In genomic region chr7:67484244-67484751, GRCh38 we compare ENCODE assay signal across 8 cellular contexts.
DNase-seq lines count a peak whose midpoint lies in the region; ATAC-seq, FAIRE-seq and TF ChIP-seq lines count a peak whose summit lies in the region.

No MANE protein-coding gene starts in this region.

- dilution Hi-C loops in keratinocyte (cut with MboI; ENCODE audit: extremely low pct_ligation_motif_present, low sequenced_read_pairs) = no loop called here

- TF ChIP-seq RAD21 in Ishikawa (IDR thresholded peaks at IDR 0.05; ENCODE audit: low read depth) = peak; percentile 74

- H3F3A ChIP-seq in OCI-LY1 (ENCODE audit: insufficient read depth, low read length) = no peaks in the 10 kb centered on the region

- H3K4me2 ChIP-seq in OCI-LY1 (ENCODE audit: low read length) (no peak overlapping the region), keratinocyte (ENCODE audit: control insufficient read depth, extremely low read depth, insufficient read depth, low read depth, low read length) (no peak overlapping the region)

- no peaks in the 10 kb centered on the region for H3K79me2 ChIP-seq in OCI-LY1 (ENCODE audit: insufficient read depth, low read length)
- H3K79me2 ChIP-seq in keratinocyte (ENCODE audit: control insufficient read depth, insufficient read depth, low read length) = no peaks in the 10 kb centered on the region

- DNase-seq in NCI-H1417 (lab: John Stamatoyannopoulos, UW) (peak; percentile 60 to 91 (median 87)), NCI-H1417 treated with DMSO at 0.1 percent for 48 hours (lab: John Stamatoyannopoulos, UW) (no peak), caudate nucleus (lab: John Stamatoyannopoulos, UW) (peak in 47 of 61 donors; percentile 2 to 66 (median 25)), keratinocyte (ENCODE audit: low read depth, low spot score) (no peak)
- DNase-seq in stimulated activated naive CD8-positive, alpha-beta T cell treated with anti-CD3 and anti-CD28 coated beads, Interleukin-15, Interleukin-2, amounts not matched to agents 100 U/mL and 50 U/mL, for 24 hours = peak; percentile 23

- no peaks in the 10 kb centered on the region for H3K9me3 ChIP-seq in OCI-LY1 (ENCODE audit: low read length)
- H3K9me3 ChIP-seq in keratinocyte (ENCODE audit: control insufficient read depth, low read depth, low read length) = no peaks in the 10 kb centered on the region

- TF ChIP-seq CTCF in OCI-LY1 (IDR thresholded peaks at IDR 0.05; ENCODE audit: low read length) (peak; percentile 71), keratinocyte (optimal IDR thresholded peaks at IDR 0.05 in 1 of 3, IDR thresholded peaks at IDR 0.05 in 1 of 3, conservative IDR thresholded peaks at IDR 0.05 in 1 of 3; ENCODE audit: extremely low read depth in 1 of 3, insufficient read depth in 2 of 3, low read length in 3 of 3) (peak; percentile 59 to 76 (median 61))

- H3K27ac ChIP-seq in OCI-LY1 (ENCODE audit: low read depth, low read length, poor library complexity, severe bottlenecking) (no peak overlapping the region), caudate nucleus (ENCODE audit: low read depth, low read length) (no peak overlapping the region), keratinocyte (ENCODE audit: control insufficient read depth, insufficient read depth, low read length) (no peak overlapping the region)

- H4K20me1 ChIP-seq in OCI-LY1 (ENCODE audit: insufficient read depth, low read length) = no peaks in the 10 kb centered on the region
- H4K20me1 ChIP-seq in keratinocyte (ENCODE audit: control insufficient read depth, extremely low read depth, insufficient read depth, low read length) = no peaks in the 10 kb centered on the region

- no peaks in the 10 kb centered on the region for H3K9me1 ChIP-seq in keratinocyte (ENCODE audit: control insufficient read depth, extremely low read depth, insufficient read depth, low read length)

- H3K4me1 ChIP-seq in OCI-LY1 (ENCODE audit: insufficient read depth, low read length, severe bottlenecking) (no peaks in the 10 kb centered on the region), keratinocyte (ENCODE audit: control insufficient read depth, extremely low read depth, insufficient read depth, low read length) (no peaks in the 10 kb centered on the region)

- H3K4me3 ChIP-seq in OCI-LY1 (ENCODE audit: low read depth, low read length, poor library complexity, severe bottlenecking) (no peak overlapping the region), keratinocyte (ENCODE audit: control insufficient read depth in 2 of 3, extremely low read depth in 1 of 3, insufficient read depth in 2 of 3, low read depth in 1 of 3, low read length in 3 of 3) (no peak overlapping the region)

- ATAC-seq in stimulated activated naive CD8-positive, alpha-beta T cell treated with anti-CD3 and anti-CD28 coated beads, Interleukin-15, Interleukin-2, amounts not matched to agents 100 U/mL and 50 U/mL, for 24 hours = no peak
- ATAC-seq in GM21576 (IDR thresholded peaks at IDR 0.05; ENCODE audit: unreplicated experiment) = no peak

- H2AFZ ChIP-seq in OCI-LY1 (ENCODE audit: low read length) = no peak overlapping the region
- no peak overlapping the region for H2AFZ ChIP-seq in keratinocyte (ENCODE audit: control insufficient read depth, low read length)

- no peak for FAIRE-seq in keratinocyte (lab: Jason Lieb, UNC)

- H3K9ac ChIP-seq in OCI-LY1 (ENCODE audit: low read length) (no peak overlapping the region), keratinocyte (ENCODE audit: control insufficient read depth, extremely low read depth, insufficient read depth, low read length) (no peak overlapping the region)

- H3K36me3 ChIP-seq in OCI-LY1 (ENCODE audit: insufficient read depth, low read length) (no peaks in the 10 kb centered on the region), keratinocyte (ENCODE audit: control insufficient read depth in 2 of 2, extremely low read depth in 1 of 2, insufficient read depth in 2 of 2, low read length in 2 of 2) (no peaks in the 10 kb centered on the region)

- no peaks in the 10 kb centered on the region for H3K27me3 ChIP-seq in OCI-LY1 (ENCODE audit: insufficient read depth, low read length)
- no peaks in the 10 kb centered on the region for H3K27me3 ChIP-seq in keratinocyte (ENCODE audit: control insufficient read depth, extremely low read depth, insufficient read depth, low read length)

- TF ChIP-seq EP300 in Ishikawa (IDR thresholded peaks at IDR 0.05; ENCODE audit: borderline replicate concordance) = no peak

- H3K9me2 ChIP-seq in OCI-LY1 (ENCODE audit: low read depth, low read length) = no peaks in the 10 kb centered on the region

TF ChIP-seq in Ishikawa, 13 proteins besides CTCF, POLR2A, EP300 and RAD21:
- TF ChIP-seq CEBPB (IDR thresholded peaks at IDR 0.05) = no peak
- no peak for TF ChIP-seq TCF12 (IDR thresholded peaks at IDR 0.05; ENCODE audit: low read depth)
- no peak for TF ChIP-seq MAX (IDR thresholded peaks at IDR 0.05)
- no peak for TF ChIP-seq EGR1 (IDR thresholded peaks at IDR 0.05)
- no peak; the same call in 1 of the 2 replicates for TF ChIP-seq TEAD4 (IDR thresholded peaks at IDR 0.05)
- TF ChIP-seq, protein P1, sequence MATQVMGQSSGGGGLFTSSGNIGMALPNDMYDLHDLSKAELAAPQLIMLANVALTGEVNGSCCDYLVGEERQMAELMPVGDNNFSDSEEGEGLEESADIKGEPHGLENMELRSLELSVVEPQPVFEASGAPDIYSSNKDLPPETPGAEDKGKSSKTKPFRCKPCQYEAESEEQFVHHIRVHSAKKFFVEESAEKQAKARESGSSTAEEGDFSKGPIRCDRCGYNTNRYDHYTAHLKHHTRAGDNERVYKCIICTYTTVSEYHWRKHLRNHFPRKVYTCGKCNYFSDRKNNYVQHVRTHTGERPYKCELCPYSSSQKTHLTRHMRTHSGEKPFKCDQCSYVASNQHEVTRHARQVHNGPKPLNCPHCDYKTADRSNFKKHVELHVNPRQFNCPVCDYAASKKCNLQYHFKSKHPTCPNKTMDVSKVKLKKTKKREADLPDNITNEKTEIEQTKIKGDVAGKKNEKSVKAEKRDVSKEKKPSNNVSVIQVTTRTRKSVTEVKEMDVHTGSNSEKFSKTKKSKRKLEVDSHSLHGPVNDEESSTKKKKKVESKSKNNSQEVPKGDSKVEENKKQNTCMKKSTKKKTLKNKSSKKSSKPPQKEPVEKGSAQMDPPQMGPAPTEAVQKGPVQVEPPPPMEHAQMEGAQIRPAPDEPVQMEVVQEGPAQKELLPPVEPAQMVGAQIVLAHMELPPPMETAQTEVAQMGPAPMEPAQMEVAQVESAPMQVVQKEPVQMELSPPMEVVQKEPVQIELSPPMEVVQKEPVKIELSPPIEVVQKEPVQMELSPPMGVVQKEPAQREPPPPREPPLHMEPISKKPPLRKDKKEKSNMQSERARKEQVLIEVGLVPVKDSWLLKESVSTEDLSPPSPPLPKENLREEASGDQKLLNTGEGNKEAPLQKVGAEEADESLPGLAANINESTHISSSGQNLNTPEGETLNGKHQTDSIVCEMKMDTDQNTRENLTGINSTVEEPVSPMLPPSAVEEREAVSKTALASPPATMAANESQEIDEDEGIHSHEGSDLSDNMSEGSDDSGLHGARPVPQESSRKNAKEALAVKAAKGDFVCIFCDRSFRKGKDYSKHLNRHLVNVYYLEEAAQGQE (IDR thresholded peaks at IDR 0.05; ENCODE audit: low read depth) = no peak
- no peak for TF ChIP-seq YY1 (IDR thresholded peaks at IDR 0.05; ENCODE audit: low read depth)
- no peak for TF ChIP-seq FOXM1 (IDR thresholded peaks at IDR 0.05; ENCODE audit: borderline replicate concordance, low read depth)
- TF ChIP-seq ZBTB7A (IDR thresholded peaks at IDR 0.05; ENCODE audit: low read depth) = no peak
- TF ChIP-seq CREB1 (IDR thresholded peaks at IDR 0.05; ENCODE audit: low read depth) = no peak
- TF ChIP-seq TAF1 (IDR thresholded peaks at IDR 0.05; ENCODE audit: low read depth) = no peak
- no peak for TF ChIP-seq USF1 (IDR thresholded peaks at IDR 0.05)
- no peak for TF ChIP-seq NFIC (IDR thresholded peaks at IDR 0.05)

Comparison
In these comparisons a context has a peak if more than half of its experiments do, and no peak if none do; other contexts are left out.
1. DNase-seq: peak in NCI-H1417 (3 of 3), caudate nucleus (47 of 61) and stimulated activated naive CD8-positive, alpha-beta T cell treated with anti-CD3 and anti-CD28 coated beads, Interleukin-15, Interleukin-2, amounts not matched to agents 100 U/mL and 50 U/mL, for 24 hours (single experiment); none in NCI-H1417 treated with DMSO at 0.1 percent for 48 hours (single experiment) and keratinocyte (single experiment).